1 cellular context compared by ENCODE assay signal in the genomic region with DNA sequence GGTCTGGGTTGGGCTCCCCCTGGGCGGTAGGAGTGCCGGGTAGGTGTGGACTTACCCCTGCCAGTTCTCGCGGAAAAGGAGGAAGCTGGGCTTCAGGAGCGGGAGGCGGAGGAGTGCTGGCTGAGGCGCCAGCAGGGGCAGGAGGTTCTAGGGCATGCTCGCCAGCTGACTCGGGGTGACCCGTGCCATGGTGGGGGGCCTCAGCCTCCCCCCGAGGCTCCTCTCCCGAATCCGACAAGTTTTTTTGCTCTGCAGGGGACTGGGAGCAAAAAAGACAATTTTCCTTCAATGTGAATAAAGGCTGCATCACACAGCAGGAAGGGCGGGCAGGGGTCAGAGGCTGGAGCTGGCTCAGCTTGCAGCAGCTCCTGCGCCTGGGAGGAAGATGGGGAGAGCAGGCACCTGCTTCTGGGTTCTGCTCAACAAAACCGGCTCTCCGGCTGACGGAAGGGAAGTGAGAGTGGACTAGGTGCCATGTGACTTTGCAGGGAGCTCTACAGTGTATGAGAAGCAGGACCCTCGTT.
TF ChIP-seq lines count a peak whose summit lies in the region.

No MANE protein-coding gene starts in this region.

TF ChIP-seq in GM23338, 12 proteins besides CTCF, POLR2A, EP300 and RAD21:
- no peak for TF ChIP-seq REST (IDR thresholded peaks at IDR 0.05; ENCODE audit: unreplicated experiment)
- no peak for TF ChIP-seq ETS1 (IDR thresholded peaks at IDR 0.05)
- TF ChIP-seq ZNF114 (CRISPR knock-in tag; IDR thresholded peaks at IDR 0.05), result no peak
- TF ChIP-seq NANOG (IDR thresholded peaks at IDR 0.05; ENCODE audit: borderline replicate concordance), result no peak
- no peak for TF ChIP-seq ZNF331 (CRISPR knock-in tag; IDR thresholded peaks at IDR 0.05; ENCODE audit: low read depth)
- no peak for TF ChIP-seq POLR2AphosphoS5 (IDR thresholded peaks at IDR 0.05; ENCODE audit: low read depth)
- TF ChIP-seq STAT1 (IDR thresholded peaks at IDR 0.05; ENCODE audit: unreplicated experiment), result no peak
- no peak for TF ChIP-seq CREB1 (CRISPR knock-in tag; IDR thresholded peaks at IDR 0.05; ENCODE audit: low read depth)
- TF ChIP-seq EZH2 (IDR thresholded peaks at IDR 0.05; ENCODE audit: low read depth, unreplicated experiment), result no peak
- TF ChIP-seq JUNB (IDR thresholded peaks at IDR 0.05; ENCODE audit: unreplicated experiment), result no peak
- TF ChIP-seq EZH2phosphoT487 (IDR thresholded peaks at IDR 0.05; ENCODE audit: unreplicated experiment), result no peak
- no peak for TF ChIP-seq ZNF462 (CRISPR knock-in tag; IDR thresholded peaks at IDR 0.05)
TF ChIP-seq in GM23338: peak in this region for 0.
